1 cellular context compared by ENCODE assay signal in the genomic region with DNA sequence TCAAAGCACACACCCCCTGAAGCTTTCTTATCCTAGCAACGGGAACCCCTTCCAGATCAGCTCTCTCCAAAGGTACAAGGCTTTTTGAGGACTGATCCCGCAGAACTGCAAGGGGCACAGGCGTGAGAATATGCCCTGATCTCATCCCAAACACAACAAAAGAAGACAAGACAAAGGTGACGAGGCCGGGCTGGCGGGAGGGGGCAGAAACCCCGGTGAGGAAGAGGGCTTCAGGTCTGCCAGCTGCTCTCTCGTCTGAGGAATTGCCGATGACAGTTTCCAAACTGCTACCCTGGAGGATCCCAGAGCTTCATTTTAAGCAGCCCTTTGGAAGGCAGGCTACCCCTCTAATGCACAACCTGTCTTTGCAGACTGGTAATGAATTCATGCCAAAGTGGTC.
TF ChIP-seq lines count a peak whose summit lies in the region.

No MANE protein-coding gene starts in this region.

TF ChIP-seq in H1, 55 proteins besides CTCF, POLR2A, EP300 and RAD21:
- no peak for TF ChIP-seq NANOG (IDR thresholded peaks at IDR 0.05; ENCODE audit: insufficient read depth, low read depth, low read length, poor library complexity, severe bottlenecking)
- 0 out of 2 replicates have a peak, but pooled peaks have one; percentile 19 for TF ChIP-seq POLR2AphosphoS5 (IDR thresholded peaks at IDR 0.05; ENCODE audit: low read depth, low read length)
